In genomic region chr1:21672478-21673276, GRCh38 we compare ENCODE assay signal across 11 cellular contexts. TPM values are rescaled to one million over a fixed set of nuclear protein-coding genes. Genes with fewer than 3 reads are reported as not detected.
A peak's percentile ranks its signal among the peaks of the same experiment; 100 is the strongest.
DNase-seq lines count a peak whose midpoint lies in the region; ATAC-seq and TF ChIP-seq lines count a peak whose summit lies in the region.
"Had no signal": no experiment of that assay in that cellular context is flagged by ENCODE, and none has a peak within 500 bp of the region (broad histone marks: within the 10 kb centered on the region; RNA-seq: fewer than 3 reads in every experiment).

No MANE protein-coding gene starts in this region.

- H3K36me3 Mint-ChIP-seq in mesothelial cell of epicardium = no peaks in the 10 kb centered on the region

- TF ChIP-seq EP300 in upper lobe of left lung (IDR thresholded peaks at IDR 0.05) = no peak

- intact Hi-C loops in left ventricle myocardium inferior (cut with micrococcal nuclease) = no loop called here
- intact Hi-C loops in Right ventricle myocardium superior (cut with DNase I) = no loop called here
- intact Hi-C loops in adrenal gland (cut with DNase I) = no loop called here

- POLR2A ChIA-PET in HEK293T (lab: Yijun Ruan, JAX) = no interaction called here

- no peaks in the 10 kb centered on the region for H3K9me3 Mint-ChIP-seq in mesothelial cell of epicardium

- peak overlapping the region; percentile 81 for H3K27ac Mint-ChIP-seq in mesothelial cell of epicardium

- TF ChIP-seq POLR2A in adrenal gland (IDR thresholded peaks at IDR 0.05) (no peak), upper lobe of left lung (IDR thresholded peaks at IDR 0.05) (no peak)

- CTCF ChIA-PET in HEK293T (lab: Yijun Ruan, JAX) = no interaction called here

- H3K27ac ChIP-seq in left ventricle myocardium inferior (replicated peaks) (peak overlapping the region; percentile 57), adrenal gland (peak overlapping the region in 4 of 5 donors; percentile 30 to 64 (median 60)), upper lobe of left lung (peak overlapping the region in 3 of 4 donors; percentile 5 to 36 (median 28))
- H3K27ac ChIP-seq: cardiac muscle cell, WERI-Rb-1 had no signal

- H3K9me3 ChIP-seq in left ventricle myocardium inferior (replicated peaks) (no peaks in the 10 kb centered on the region), adrenal gland (replicated peaks in 1 of 3) (no peaks in the 10 kb centered on the region), upper lobe of left lung (no peaks in the 10 kb centered on the region)

- peaks cover 24% of the 10 kb centered on the region for H3K27me3 ChIP-seq in left ventricle myocardium inferior (ENCODE audit: low read depth)
- H3K27me3 ChIP-seq in adrenal gland = no peaks in the 10 kb centered on the region
- peaks cover 0 to 20% (median 13%) of the 10 kb centered on the region in 4 donors for H3K27me3 ChIP-seq in upper lobe of left lung

- TF ChIP-seq CTCF in left ventricle myocardium inferior (IDR thresholded peaks at IDR 0.05; ENCODE audit: borderline replicate concordance) = no peak
- no peak for TF ChIP-seq CTCF in adrenal gland (IDR thresholded peaks at IDR 0.05)
- TF ChIP-seq CTCF in mesothelial cell of epicardium (IDR thresholded peaks at IDR 0.05; ENCODE audit: unreplicated experiment) = no peak
- no peak for TF ChIP-seq CTCF in upper lobe of left lung (IDR thresholded peaks at IDR 0.05)

- peaks cover 11% of the 10 kb centered on the region for H3K36me3 ChIP-seq in left ventricle myocardium inferior
- H3K36me3 ChIP-seq in adrenal gland (replicated peaks in 1 of 2) = peaks cover 0 to 2% of the 10 kb centered on the region in 2 donors
- H3K36me3 ChIP-seq in upper lobe of left lung = no peaks in the 10 kb centered on the region
- H3K36me3 ChIP-seq: cardiac muscle cell, WERI-Rb-1 had no signal

- 73 to 81% (median 81%) methylated on average over 10 of the region's 10 CpGs for WGBS in adrenal gland, 4 donors
- WGBS in upper lobe of left lung, 2 donors = 78 to 87% methylated on average over 10 of the region's 10 CpGs

- DNase-seq in left ventricle myocardium inferior (no peak), Right ventricle myocardium superior (no peak), adrenal gland (peak in 1 of 7 donors; percentile 28), mesothelial cell of epicardium (ENCODE audit: low spot score in 2 of 2, unreplicated experiment in 2 of 2) (no peak), upper lobe of left lung (peak in 1 of 2 donors; percentile 49), HEK293T (ENCODE audit: extremely low spot score) (no peak)
- DNase-seq: small intestine, WERI-Rb-1 had no signal

- H3K4me1 ChIP-seq in left ventricle myocardium inferior = peaks cover 62% of the 10 kb centered on the region
- H3K4me1 ChIP-seq in adrenal gland (replicated peaks in 1 of 2) = peaks cover 41 to 49% of the 10 kb centered on the region in 2 donors
- H3K4me1 ChIP-seq in upper lobe of left lung = peaks cover 30 to 47% (median 41%) of the 10 kb centered on the region in 4 donors

- H3K27me3 Mint-ChIP-seq in mesothelial cell of epicardium (ENCODE audit: low read depth) = peaks cover 27% of the 10 kb centered on the region

- peaks cover 46% of the 10 kb centered on the region for H3K4me1 Mint-ChIP-seq in mesothelial cell of epicardium

- ATAC-seq in Right ventricle myocardium superior (ENCODE audit: poor library complexity) (no peak), upper lobe of left lung (ENCODE audit: low FRiP score in 2 of 2) (no peak), HG03139 (IDR thresholded peaks at IDR 0.05; ENCODE audit: unreplicated experiment) (no peak), HG02678 (IDR thresholded peaks at IDR 0.05; ENCODE audit: unreplicated experiment) (no peak)

- H3K4me3 ChIP-seq in left ventricle myocardium inferior (no peak overlapping the region), adrenal gland (no peak overlapping the region), upper lobe of left lung (no peak overlapping the region)
- H3K4me3 ChIP-seq: cardiac muscle cell had no signal

- no peak overlapping the region for H3K4me3 Mint-ChIP-seq in mesothelial cell of epicardium

TF ChIP-seq in HEK293T, 16 proteins besides CTCF, POLR2A, EP300 and RAD21:
- TF ChIP-seq HDGF (IDR thresholded peaks at IDR 0.05; ENCODE audit: borderline replicate concordance) (no peak), LEF1 (IDR thresholded peaks at IDR 0.05; ENCODE audit: borderline replicate concordance) (no peak), BHLHE40 (IDR thresholded peaks at IDR 0.05; ENCODE audit: borderline replicate concordance) (no peak), NFRKB (IDR thresholded peaks at IDR 0.05) (no peak)

RNA-seq across cellular contexts. Expression of gene RAP1GAP, which starts 3.5 kb away (rescaled TPM):
- 6.2 TPM for total RNA-seq in left ventricle myocardium inferior
- total RNA-seq in Right ventricle myocardium superior = 3.7 TPM
- total RNA-seq in adrenal gland = 100 to 1,000 TPM in 3 of 8 donors, 10 to 100 TPM in 5; 52.4 to 409 (median 90.0) TPM
- polyA plus RNA-seq in adrenal gland = 100 to 1,000 TPM in 2 of 3 donors, 10 to 100 TPM in 1; 62.4 to 250 (median 105) TPM
- total RNA-seq in mesothelial cell of epicardium = 7.1 to 10.2 TPM (median 8.0 TPM) in 3 replicates
- total RNA-seq in upper lobe of left lung = 10 to 100 TPM; 26.9 to 65.2 (median 36.7) TPM
